In the genomic region with DNA sequence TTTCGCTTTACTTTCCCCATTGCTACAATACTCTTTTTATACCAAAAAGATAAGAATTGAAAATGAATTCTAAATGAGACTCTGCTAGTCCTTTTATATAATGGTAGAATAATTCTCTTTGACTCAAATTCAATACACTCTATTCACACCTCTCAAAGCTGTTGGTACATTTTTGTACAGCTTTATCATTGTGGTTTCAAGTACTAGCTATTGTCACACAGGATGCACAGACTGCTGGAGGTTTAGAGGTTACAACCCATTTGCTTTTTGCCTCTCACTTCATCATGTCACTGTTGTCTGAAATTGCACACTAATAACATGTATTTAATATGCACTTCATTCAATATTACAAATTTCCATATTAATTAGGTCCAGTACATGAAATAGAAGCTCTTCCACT, we compare ENCODE assay signal across 15 cellular contexts.
DNase-seq lines count a peak whose midpoint lies in the region; ATAC-seq and TF ChIP-seq lines count a peak whose summit lies in the region.
"Had no signal": no experiment of that assay in that cellular context is flagged by ENCODE, and none has a peak within 500 bp of the region (broad histone marks: within the 10 kb centered on the region; RNA-seq: fewer than 3 reads in every experiment).

No MANE protein-coding gene starts in this region.

- no peak overlapping the region for H3K27ac Mint-ChIP-seq in natural killer cell
- H3K27ac Mint-ChIP-seq in natural killer cell treated with Interleukin-12 subunit alpha and Interleukin-12 subunit beta and Interleukin-15 and Interleukin-18, amount 100 ng/mL, for 72 hours: no peak overlapping the region
- H3K27ac Mint-ChIP-seq in effector memory CD8-positive, alpha-beta T cell: no peak overlapping the region
- no peak overlapping the region for H3K27ac Mint-ChIP-seq in stimulated activated effector memory CD8-positive, alpha-beta T cell treated with anti-CD3 and anti-CD28 coated beads, Interleukin-12 subunit alpha, Interleukin-12 subunit beta, amount 100 ng/mL, for 72 hours
- H3K27ac Mint-ChIP-seq: B cell; CD4-positive, alpha-beta T cell; CD8-positive, alpha-beta T cell had no signal

- H3K4me1 Mint-ChIP-seq in natural killer cell: peaks cover 21 to 24% of the 10 kb centered on the region in 2 donors
- peaks cover 6 to 17% of the 10 kb centered on the region in 2 donors for H3K4me1 Mint-ChIP-seq in natural killer cell treated with Interleukin-12 subunit alpha and Interleukin-12 subunit beta and Interleukin-15 and Interleukin-18, amount 100 ng/mL, for 72 hours (ENCODE audit: low read depth in 2 of 2)
- no peaks in the 10 kb centered on the region for H3K4me1 Mint-ChIP-seq in effector memory CD8-positive, alpha-beta T cell (ENCODE audit: low read depth in 2 of 2)
- no peaks in the 10 kb centered on the region for H3K4me1 Mint-ChIP-seq in stimulated activated effector memory CD8-positive, alpha-beta T cell treated with anti-CD3 and anti-CD28 coated beads, Interleukin-12 subunit alpha, Interleukin-12 subunit beta, amount 100 ng/mL, for 72 hours

- H3K27me3 Mint-ChIP-seq in natural killer cell (ENCODE audit: low read depth in 2 of 2): peaks cover 10 to 19% of the 10 kb centered on the region in 2 donors
- H3K27me3 Mint-ChIP-seq in natural killer cell treated with Interleukin-12 subunit alpha and Interleukin-12 subunit beta and Interleukin-15 and Interleukin-18, amount 100 ng/mL, for 72 hours: peaks cover 9 to 14% of the 10 kb centered on the region in 2 donors
- H3K27me3 Mint-ChIP-seq in effector memory CD8-positive, alpha-beta T cell: peaks cover 1 to 4% of the 10 kb centered on the region in 2 donors
- H3K27me3 Mint-ChIP-seq: CD4-positive, alpha-beta T cell had no signal

- peak; percentile 46 to 81 (median 52) for ATAC-seq in natural killer cell
- no peak for ATAC-seq in natural killer cell treated with Interleukin-12 subunit alpha and Interleukin-12 subunit beta and Interleukin-15 and Interleukin-18, amount 100 ng/mL, for 72 hours
- ATAC-seq in effector memory CD8-positive, alpha-beta T cell (replicated peaks): peak; percentile 33
- peak; percentile 51 for ATAC-seq in stimulated activated effector memory CD8-positive, alpha-beta T cell treated with anti-CD3 and anti-CD28 coated beads, Interleukin-12 subunit alpha, Interleukin-12 subunit beta, amount 100 ng/mL, for 72 hours
- ATAC-seq: A549; CD8-positive, alpha-beta T cell had no signal

- H3K4me3 Mint-ChIP-seq in natural killer cell: no peak overlapping the region
- H3K4me3 Mint-ChIP-seq in natural killer cell treated with Interleukin-12 subunit alpha and Interleukin-12 subunit beta and Interleukin-15 and Interleukin-18, amount 100 ng/mL, for 72 hours: no peak overlapping the region
- no peak overlapping the region for H3K4me3 Mint-ChIP-seq in effector memory CD8-positive, alpha-beta T cell
- H3K4me3 Mint-ChIP-seq in stimulated activated effector memory CD8-positive, alpha-beta T cell treated with anti-CD3 and anti-CD28 coated beads, Interleukin-12 subunit alpha, Interleukin-12 subunit beta, amount 100 ng/mL, for 72 hours: no peak overlapping the region
- H3K4me3 Mint-ChIP-seq: B cell; CD4-positive, alpha-beta T cell; CD8-positive, alpha-beta T cell had no signal

- no peak for TF ChIP-seq CTCF in natural killer cell (IDR thresholded peaks at IDR 0.05)

- DNase-seq in natural killer cell (no peak), SIG-M5 (lab: John Stamatoyannopoulos, UW) (no peak), head of caudate nucleus (no peak)
- no peak for DNase-seq in natural killer cell treated with Interleukin-12 subunit alpha and Interleukin-12 subunit beta and Interleukin-15 and Interleukin-18, amount 100 ng/mL, for 72 hours (ENCODE audit: low spot score)
- no peak for DNase-seq in effector memory CD8-positive, alpha-beta T cell
- no peak for DNase-seq in stimulated activated effector memory CD8-positive, alpha-beta T cell treated with anti-CD3 and anti-CD28 coated beads, Interleukin-12 subunit alpha, Interleukin-12 subunit beta, amount 100 ng/mL, for 72 hours (ENCODE audit: low spot score in 2 of 2)
- DNase-seq: AML-193; Caco-2; Calu3; CD4-positive, alpha-beta T cell; CD8-positive, alpha-beta T cell; DMS79 treated with DMSO at 0.1 percent for 48 hours; GF-D8 had no signal

- peaks cover 29% of the 10 kb centered on the region for H3K36me3 Mint-ChIP-seq in natural killer cell
- peaks cover 17% of the 10 kb centered on the region for H3K36me3 Mint-ChIP-seq in natural killer cell treated with Interleukin-12 subunit alpha and Interleukin-12 subunit beta and Interleukin-15 and Interleukin-18, amount 100 ng/mL, for 72 hours
- no peaks in the 10 kb centered on the region for H3K36me3 Mint-ChIP-seq in effector memory CD8-positive, alpha-beta T cell (ENCODE audit: insufficient read depth)
- H3K36me3 Mint-ChIP-seq in stimulated activated effector memory CD8-positive, alpha-beta T cell treated with anti-CD3 and anti-CD28 coated beads, Interleukin-12 subunit alpha, Interleukin-12 subunit beta, amount 100 ng/mL, for 72 hours: no peaks in the 10 kb centered on the region

- intact Hi-C loops in natural killer cell (cut with micrococcal nuclease): no loop called here
- intact Hi-C loops in head of caudate nucleus (cut with DNase I): no loop called here

- H3K9me3 Mint-ChIP-seq in natural killer cell: peaks cover 5 to 12% of the 10 kb centered on the region in 2 donors
- peaks cover 16% of the 10 kb centered on the region for H3K9me3 Mint-ChIP-seq in natural killer cell treated with Interleukin-12 subunit alpha and Interleukin-12 subunit beta and Interleukin-15 and Interleukin-18, amount 100 ng/mL, for 72 hours
- peaks cover 0 to 23% of the 10 kb centered on the region in 2 donors for H3K9me3 Mint-ChIP-seq in effector memory CD8-positive, alpha-beta T cell
- peaks cover 15% of the 10 kb centered on the region for H3K9me3 Mint-ChIP-seq in stimulated activated effector memory CD8-positive, alpha-beta T cell treated with anti-CD3 and anti-CD28 coated beads, Interleukin-12 subunit alpha, Interleukin-12 subunit beta, amount 100 ng/mL, for 72 hours

Comparison
In these comparisons a context has a peak if more than half of its experiments do, and no peak if none do; other contexts are left out.
1. ATAC-seq: peak in natural killer cell (3 of 3), effector memory CD8-positive, alpha-beta T cell (single experiment) and stimulated activated effector memory CD8-positive, alpha-beta T cell treated with anti-CD3 and anti-CD28 coated beads, Interleukin-12 subunit alpha, Interleukin-12 subunit beta, amount 100 ng/mL, for 72 hours (single experiment); none in natural killer cell treated with Interleukin-12 subunit alpha and Interleukin-12 subunit beta and Interleukin-15 and Interleukin-18, amount 100 ng/mL, for 72 hours (0 of 2).